Comparison of ENCODE assay signal across 1 cellular context in the genomic region with DNA sequence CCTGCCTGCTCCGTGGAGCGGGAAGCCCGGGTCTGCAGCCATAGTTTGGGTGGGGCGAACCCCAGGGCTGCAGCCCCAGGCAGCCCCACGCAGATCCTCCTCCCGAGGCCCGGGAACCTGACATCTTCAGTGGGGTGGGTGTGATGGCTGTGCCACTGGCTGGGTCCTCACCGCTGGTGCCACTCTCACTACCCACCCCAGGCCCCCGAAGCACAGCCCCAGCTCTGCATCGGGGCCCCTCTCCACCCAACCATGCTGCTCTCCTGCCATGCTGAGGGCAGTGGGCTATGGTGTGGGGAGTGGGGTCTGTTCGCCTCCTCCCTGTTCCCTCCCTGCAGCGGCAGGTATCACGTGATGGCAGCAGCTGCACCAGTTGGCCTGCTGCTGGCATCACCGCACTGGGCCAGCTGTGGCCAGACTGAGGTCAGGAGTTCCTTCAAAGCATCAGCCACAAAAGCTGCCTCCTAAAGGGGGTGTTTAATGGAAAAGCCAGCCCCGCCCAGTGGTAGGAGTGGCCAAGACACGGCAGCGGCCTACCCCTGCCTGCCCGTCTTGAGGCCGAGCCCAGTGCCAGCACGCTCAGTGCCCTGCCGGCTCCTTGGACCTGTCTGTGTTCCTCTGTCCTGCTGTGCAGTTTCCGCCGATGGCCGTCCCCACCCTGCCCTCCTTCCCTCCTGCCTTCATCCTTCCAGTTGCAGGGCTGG.
TF ChIP-seq lines count a peak whose summit lies in the region.

No MANE protein-coding gene starts in this region.

TF ChIP-seq in GM12878, 131 proteins besides CTCF, POLR2A, EP300 and RAD21:
- TF ChIP-seq YY1 (IDR thresholded peaks at IDR 0.05; ENCODE audit: low read depth, low read length) (no peak), SRF (IDR thresholded peaks at IDR 0.05; ENCODE audit: low read depth in 2 of 2, low read length in 2 of 2) (no peak), MEF2B (IDR thresholded peaks at IDR 0.05; ENCODE audit: partially characterized antibody, poor library complexity, severe bottlenecking) (no peak), RFX5 (IDR thresholded peaks at IDR 0.05; ENCODE audit: low read depth, low read length) (no peak), ZNF217 (IDR thresholded peaks at IDR 0.05) (no peak), NBN (IDR thresholded peaks at IDR 0.05) (no peak), SMAD1 (IDR thresholded peaks at IDR 0.05; ENCODE audit: low read depth, partially characterized antibody) (no peak), CHD4 (IDR thresholded peaks at IDR 0.05) (no peak)
